ENCODE assay signal across 1 cellular context in the genomic region with DNA sequence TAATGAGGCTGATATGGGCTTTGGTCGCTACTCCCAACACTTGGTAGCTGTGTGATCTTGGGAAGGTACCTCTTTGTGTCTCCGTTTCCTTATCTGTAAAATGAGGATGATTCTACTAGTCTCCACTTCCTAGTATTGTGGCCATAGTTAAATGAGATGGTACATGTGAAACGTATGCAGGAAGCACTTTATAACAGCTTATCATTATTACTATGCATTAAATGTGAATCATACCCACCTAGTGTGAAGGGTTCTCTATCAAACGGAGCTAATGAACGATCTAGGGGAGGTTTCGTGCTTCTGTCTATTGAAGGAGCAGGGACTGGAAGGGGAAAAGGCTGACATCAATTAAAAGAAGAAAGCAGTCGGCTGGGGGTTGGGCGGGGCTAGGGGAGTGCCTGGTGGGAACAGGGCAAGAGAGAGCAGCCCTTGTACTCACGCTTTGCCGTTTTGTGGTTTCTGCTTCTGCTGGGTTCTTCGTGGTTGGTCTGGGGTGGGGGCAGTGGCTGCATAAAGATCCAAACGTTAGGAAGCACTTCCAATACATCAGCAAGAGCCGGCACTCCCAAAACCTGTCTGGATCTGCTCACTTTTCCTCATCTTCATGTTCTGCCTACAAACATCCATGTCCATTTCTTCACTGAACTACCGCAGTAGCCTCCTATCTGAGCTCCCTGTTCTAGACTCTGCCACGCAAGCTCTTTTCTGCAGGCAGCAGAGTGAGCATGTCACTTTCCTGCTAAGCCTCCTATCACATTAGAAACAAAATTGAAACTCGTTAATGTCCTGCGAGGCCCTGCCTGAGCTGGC.
TF ChIP-seq lines count a peak whose summit lies in the region.

No MANE protein-coding gene starts in this region.

TF ChIP-seq in H1, 55 proteins besides CTCF, POLR2A, EP300 and RAD21:
- TF ChIP-seq RBBP5 (IDR thresholded peaks at IDR 0.05; ENCODE audit: borderline replicate concordance, low read depth, low read length) (no peak), GABPA (IDR thresholded peaks at IDR 0.05; ENCODE audit: borderline replicate concordance, insufficient read depth, low read length) (no peak), EZH2 (IDR thresholded peaks at IDR 0.05; ENCODE audit: low read depth, low read length, severe bottlenecking) (no peak), KDM1A (IDR thresholded peaks at IDR 0.05; ENCODE audit: borderline replicate concordance, low read length) (no peak), CBX8 (IDR thresholded peaks at IDR 0.05; ENCODE audit: borderline replicate concordance, low read depth, low read length) (no peak), ZNF274 (IDR thresholded peaks at IDR 0.05; ENCODE audit: borderline replicate concordance, extremely low read depth, low read length) (no peak), KDM5A (IDR thresholded peaks at IDR 0.05; ENCODE audit: low read length) (no peak), TEAD4 (IDR thresholded peaks at IDR 0.05; ENCODE audit: low read depth, low read length) (no peak), CBX5 (IDR thresholded peaks at IDR 0.05; ENCODE audit: low read depth, low read length) (no peak)
- TF ChIP-seq, protein P1, sequence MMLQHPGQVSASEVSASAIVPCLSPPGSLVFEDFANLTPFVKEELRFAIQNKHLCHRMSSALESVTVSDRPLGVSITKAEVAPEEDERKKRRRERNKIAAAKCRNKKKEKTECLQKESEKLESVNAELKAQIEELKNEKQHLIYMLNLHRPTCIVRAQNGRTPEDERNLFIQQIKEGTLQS (IDR thresholded peaks at IDR 0.05; ENCODE audit: insufficient read depth, low read depth, low read length) = no peak
